ENCODE assay signal across 13 cellular contexts in the genomic region with DNA sequence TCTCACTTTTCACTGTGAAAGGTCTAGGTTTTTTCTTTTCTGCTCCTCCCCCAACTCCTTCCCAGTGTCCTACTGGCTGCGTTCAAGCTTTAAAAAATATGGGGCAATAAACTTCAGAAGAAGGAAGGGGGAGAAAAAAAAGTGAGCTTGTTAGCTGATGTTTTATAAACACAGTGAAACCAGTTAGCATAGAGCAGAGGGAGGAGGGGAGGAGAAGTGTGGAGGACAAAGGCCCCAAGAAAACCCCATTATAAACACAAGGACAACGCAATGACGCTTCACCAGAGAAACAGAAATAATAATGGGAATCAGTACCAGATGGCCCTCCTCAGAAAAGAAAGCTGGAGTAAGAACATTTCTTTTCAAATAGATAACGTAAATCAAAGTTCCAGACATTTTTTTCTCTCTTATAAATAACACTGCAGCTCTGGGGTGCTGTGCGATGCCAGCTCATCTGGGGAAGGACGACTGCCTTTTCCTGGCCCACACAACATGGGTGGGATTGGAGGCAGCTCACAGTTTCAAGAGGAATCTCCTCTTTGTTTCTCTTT.
DNase-seq lines count a peak whose midpoint lies in the region; ATAC-seq and TF ChIP-seq lines count a peak whose summit lies in the region.
"Had no signal": no experiment of that assay in that cellular context is flagged by ENCODE, and none has a peak within 500 bp of the region (broad histone marks: within the 10 kb centered on the region; RNA-seq: fewer than 3 reads in every experiment).

No MANE protein-coding gene starts in this region.

- H3K9ac ChIP-seq in smooth muscle cell (ENCODE audit: low read depth) = peak overlapping the region; percentile 61

- H3K4me2 ChIP-seq in smooth muscle cell = peak overlapping the region; percentile 59

- intact Hi-C loops in dorsolateral prefrontal cortex (cut with DNase I) = loop anchor here in 1 of 2 donors (2.0 kb wide), 1 partner anchor 19 kb away; no protein-coding TSS in a partner anchor
- intact Hi-C loops in lower lobe of right lung (cut with DNase I) = no loop called here

- no peaks in the 10 kb centered on the region for H3K27me3 ChIP-seq in dorsolateral prefrontal cortex
- no peaks in the 10 kb centered on the region for H3K27me3 ChIP-seq in lower lobe of right lung (ENCODE audit: low read depth)
- no peaks in the 10 kb centered on the region for H3K27me3 ChIP-seq in smooth muscle cell (ENCODE audit: low read depth)

- peaks cover 21% of the 10 kb centered on the region for H3K4me1 ChIP-seq in lower lobe of right lung
- H3K4me1 ChIP-seq in smooth muscle cell (ENCODE audit: low read depth) = peaks cover 33% of the 10 kb centered on the region

- 18% methylated on average over 6 of the region's 6 CpGs for WGBS in smooth muscle cell (ENCODE audit: low lambda C conversion rate)

- H3K79me2 ChIP-seq in smooth muscle cell (ENCODE audit: low read depth) = no peaks in the 10 kb centered on the region

- no peaks in the 10 kb centered on the region for H4K20me1 ChIP-seq in smooth muscle cell (ENCODE audit: low read depth)

- no peak overlapping the region for H3K4me3 ChIP-seq in dorsolateral prefrontal cortex
- no peak overlapping the region for H3K4me3 ChIP-seq in lower lobe of right lung
- no peak overlapping the region for H3K4me3 ChIP-seq in smooth muscle cell

- H3K36me3 ChIP-seq in lower lobe of right lung = no peaks in the 10 kb centered on the region
- H3K36me3 ChIP-seq in smooth muscle cell (ENCODE audit: low read depth) = no peaks in the 10 kb centered on the region

- H3K27ac ChIP-seq in dorsolateral prefrontal cortex (peak overlapping the region in 42 of 59 donors; percentile 1 to 69 (median 40)), lower lobe of right lung (peak overlapping the region; percentile 32), smooth muscle cell (ENCODE audit: low read depth) (peak overlapping the region; percentile 90)
- H3K27ac ChIP-seq: epithelial cell of prostate had no signal

- no peak overlapping the region for H2AFZ ChIP-seq in smooth muscle cell (ENCODE audit: low read depth)

- peaks cover 9% of the 10 kb centered on the region for H3F3A ChIP-seq in smooth muscle cell (ENCODE audit: low read depth)

- H3K9me3 ChIP-seq in lower lobe of right lung (no peaks in the 10 kb centered on the region), smooth muscle cell (replicated peaks; ENCODE audit: low read depth) (no peaks in the 10 kb centered on the region)

- DNase-seq in M059J (ENCODE audit: low read depth) = peak; percentile 48
- no peak for DNase-seq in dorsolateral prefrontal cortex
- no peak for DNase-seq in lower lobe of right lung
- no peak for DNase-seq in smooth muscle cell (lab: John Stamatoyannopoulos, UW; ENCODE audit: unreplicated experiment)
- DNase-seq in NCI-H748 (lab: John Stamatoyannopoulos, UW; ENCODE audit: unreplicated experiment) = no peak
- no peak for DNase-seq in NCI-H526 treated with DMSO at 0.1 percent for 48 hours (lab: John Stamatoyannopoulos, UW)
- DNase-seq: activated naive CD4-positive, alpha-beta T cell treated with Interleukin-2 at 50 U/mL for 16 hours; stimulated activated CD4-positive, alpha-beta T cell treated with anti-CD3 and anti-CD28 coated beads, Interleukin-1b, Interleukin-23, amount 100 ng/mL, for 48 hours; stimulated activated CD8-positive, alpha-beta memory T cell treated with anti-CD3 and anti-CD28 coated beads, Interleukin-4, amount 100 ng/mL, for 48 hours; trophoblast cell had no signal

- no peak for TF ChIP-seq CTCF in dorsolateral prefrontal cortex (IDR thresholded peaks at IDR 0.05 in 54 of 56, conservative IDR thresholded peaks at IDR 0.05 in 2 of 56; ENCODE audit: low read depth in 1 of 56, partially characterized antibody in 56 of 56)
- TF ChIP-seq CTCF in lower lobe of right lung (IDR thresholded peaks at IDR 0.05) = no peak
- no peak for TF ChIP-seq CTCF in smooth muscle cell (IDR thresholded peaks at IDR 0.05; ENCODE audit: borderline replicate concordance, insufficient read depth, poor library complexity, severe bottlenecking)

- ATAC-seq in lower lobe of right lung (no peak), GM19324 (IDR thresholded peaks at IDR 0.05; ENCODE audit: low FRiP score, unreplicated experiment) (no peak), GM21723 (IDR thresholded peaks at IDR 0.05; ENCODE audit: unreplicated experiment) (no peak)

Comparison
In these comparisons a context has a peak if more than half of its experiments do, and no peak if none do; other contexts are left out.
1. H3K27ac ChIP-seq: peak in every context shown above with its lines; median percentile 90 in smooth muscle cell; 40 in dorsolateral prefrontal cortex; 32 in lower lobe of right lung.